11 cellular contexts compared by ENCODE assay signal in the genomic region with DNA sequence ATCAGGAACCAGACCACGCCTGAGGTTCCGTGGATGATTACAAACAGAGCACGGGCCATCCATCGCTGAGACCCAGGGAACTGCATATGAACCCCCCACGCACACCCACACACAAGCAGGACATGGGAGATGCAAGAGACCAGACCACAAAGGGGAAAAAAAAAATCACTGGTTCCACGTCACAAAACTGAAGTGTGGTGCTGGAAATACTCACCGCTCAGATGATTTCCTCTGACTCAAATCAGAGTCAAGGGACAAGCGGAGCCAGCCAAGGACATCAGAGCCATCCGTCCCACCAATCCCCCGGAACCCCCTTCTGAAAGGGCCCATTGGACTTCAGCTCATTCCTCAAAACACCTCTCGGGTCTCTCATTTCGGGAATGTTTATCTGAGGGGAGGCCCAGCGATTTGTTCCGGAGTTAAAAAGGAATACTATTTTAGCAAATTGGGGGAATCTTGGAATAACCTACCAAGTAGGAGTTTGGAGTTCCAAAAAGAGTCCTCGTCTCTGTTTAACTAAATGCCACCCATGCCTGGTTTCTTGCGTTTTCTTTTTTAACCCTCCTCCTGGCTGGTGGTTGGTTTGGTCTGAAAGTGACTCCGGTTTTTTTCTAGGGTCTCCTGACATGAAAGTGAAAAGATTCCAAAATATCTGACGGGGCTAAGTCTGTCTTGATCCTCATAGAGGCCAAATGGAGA. TPM values are rescaled to one million over a fixed set of nuclear protein-coding genes. Genes with fewer than 3 reads are reported as not detected.
DNase-seq lines count a peak whose midpoint lies in the region; ATAC-seq, FAIRE-seq and TF ChIP-seq lines count a peak whose summit lies in the region.
"Had no signal": no experiment of that assay in that cellular context is flagged by ENCODE, and none has a peak within 500 bp of the region (broad histone marks: within the 10 kb centered on the region; RNA-seq: fewer than 3 reads in every experiment).

No MANE protein-coding gene starts in this region.

- no peak for TF ChIP-seq CTCF in astrocyte of the cerebellum (IDR thresholded peaks at IDR 0.05; ENCODE audit: low read depth, low read length, missing control alignments)
- TF ChIP-seq CTCF in neural progenitor cell (IDR thresholded peaks at IDR 0.05) = no peak

- H3K27ac ChIP-seq in neural progenitor cell = no peak overlapping the region
- H3K27ac ChIP-seq: 22Rv1, psoas muscle, VCaP had no signal

- H3K79me2 ChIP-seq in neural progenitor cell (ENCODE audit: low read depth) = peaks cover 39% of the 10 kb centered on the region

- peak; percentile 55 to 59 for ATAC-seq in activated CD4-positive, CD25-positive, alpha-beta regulatory T cell treated with anti-CD3 and anti-CD28 coated beads, Interleukin-2, amount 50 U/mL, for 24 hours
- peak; percentile 52 for ATAC-seq in HG02884 (IDR thresholded peaks at IDR 0.05; ENCODE audit: unreplicated experiment)

- H3K4me3 ChIP-seq in astrocyte of the cerebellum (ENCODE audit: low read depth, low read length) = no peak overlapping the region
- no peak overlapping the region for H3K4me3 ChIP-seq in neural progenitor cell
- H3K4me3 ChIP-seq: psoas muscle had no signal

- H3K27me3 Mint-ChIP-seq in neural progenitor cell (ENCODE audit: insufficient read depth, low read depth) = peaks cover 2% of the 10 kb centered on the region

- peaks cover 17% of the 10 kb centered on the region for H3K9me3 Mint-ChIP-seq in neural progenitor cell

- H3K4me2 ChIP-seq in neural progenitor cell = peak overlapping the region; percentile 35

- H3K4me3 Mint-ChIP-seq in neural progenitor cell = no peak overlapping the region

- peaks cover 7% of the 10 kb centered on the region for H3K36me3 Mint-ChIP-seq in neural progenitor cell

- in situ Hi-C loops in astrocyte of the cerebellum (cut with HindIII; ENCODE audit: low sequenced_read_pairs) = no loop called here

- H3F3A ChIP-seq in neural progenitor cell (ENCODE audit: low read depth) = peaks cover 17% of the 10 kb centered on the region

- H3K27me3 ChIP-seq in neural progenitor cell = no peaks in the 10 kb centered on the region

- H3K9ac ChIP-seq in neural progenitor cell = no peak overlapping the region

- FAIRE-seq in RCC 7860 (lab: Jason Lieb, UNC) = no peak

- H2AFZ ChIP-seq in neural progenitor cell (replicated peaks) = no peak overlapping the region

- no peaks in the 10 kb centered on the region for H3K9me3 ChIP-seq in neural progenitor cell (ENCODE audit: low read depth)
- H3K9me3 ChIP-seq: psoas muscle had no signal

- no peak for DNase-seq in activated CD4-positive, CD25-positive, alpha-beta regulatory T cell (lab: John Stamatoyannopoulos, UW)
- DNase-seq in astrocyte of the cerebellum (ENCODE audit: low read depth) (peak; percentile 50), neural progenitor cell (ENCODE audit: low spot score) (no peak), RCC 7860 (ENCODE audit: low spot score) (no peak), activated gamma-delta T cell treated with Interleukin-2 at 50 U/mL for 16 hours (no peak), mesenteric fat pad (ENCODE audit: low spot score) (no peak)

- H3K27ac Mint-ChIP-seq in neural progenitor cell = peak overlapping the region; percentile 67

- H3K36me3 ChIP-seq in neural progenitor cell = no peaks in the 10 kb centered on the region

- H4K20me1 ChIP-seq in neural progenitor cell (ENCODE audit: low read depth) = no peaks in the 10 kb centered on the region

- H3K4me1 ChIP-seq in neural progenitor cell = peaks cover 5% of the 10 kb centered on the region
- H3K4me1 ChIP-seq: psoas muscle had no signal

- peaks cover 22% of the 10 kb centered on the region for H3K4me1 Mint-ChIP-seq in neural progenitor cell

RNA-seq across cellular contexts. Expression of a gene that starts 15.0 kb away (rescaled TPM):
- total RNA-seq in neural progenitor cell (ENCODE audit: low replicate concordance) = 3.6 and 15.0 TPM in 2 replicates
- 69.0 TPM for total RNA-seq in mesenteric fat pad

RNA-seq across cellular contexts. Expression of a gene that starts 55.3 kb away (rescaled TPM):
- total RNA-seq in neural progenitor cell (ENCODE audit: low replicate concordance) (146 and 167 TPM in 2 replicates), mesenteric fat pad (150 TPM)

RNA-seq across cellular contexts. Expression of a gene that starts 57.3 kb away (rescaled TPM):
- total RNA-seq in neural progenitor cell (ENCODE audit: low replicate concordance) (29.6 and 63.9 TPM in 2 replicates), mesenteric fat pad (16.3 TPM)

RNA-seq across cellular contexts. Expression of a gene that starts 57.3 kb away (rescaled TPM):
- 30.6 and 34.3 TPM in 2 replicates for total RNA-seq in neural progenitor cell (ENCODE audit: low replicate concordance)
- 19.7 TPM for total RNA-seq in mesenteric fat pad
